Comparison of ENCODE assay signal across 1 cellular context in genomic region chr1:42963378-42964005, GRCh38.
A peak's percentile ranks its signal among the peaks of the same experiment; 100 is the strongest.
TF ChIP-seq lines count a peak whose summit lies in the region.

No MANE protein-coding gene starts in this region.

TF ChIP-seq in K562, 482 proteins besides CTCF, POLR2A, EP300 and RAD21 (continued from another document and continues in another):
- TF ChIP-seq JUN (IDR thresholded peaks at IDR 0.05; ENCODE audit: borderline replicate concordance, low read depth, low read length) (peak; percentile 92), JUN (CRISPR knock-in tag; IDR thresholded peaks at IDR 0.05; ENCODE audit: borderline replicate concordance) (peak; percentile 92; the same call in 1 of the 2 replicates), RBM14 (IDR thresholded peaks at IDR 0.05; ENCODE audit: borderline replicate concordance, insufficient read depth, low read depth, low read length) (no peak), MEIS2 (IDR thresholded peaks at IDR 0.05; ENCODE audit: partially characterized antibody) (peak; percentile 95), ZBTB9 (CRISPR knock-in tag; IDR thresholded peaks at IDR 0.05) (no peak), RBBP5 (IDR thresholded peaks at IDR 0.05; ENCODE audit: borderline replicate concordance, insufficient read depth, low read length, poor library complexity, severe bottlenecking) (peak; percentile 34), CBX3 (IDR thresholded peaks at IDR 0.05; ENCODE audit: borderline replicate concordance in 1 of 2, low read length in 2 of 2) (peak in 1 of 2 experiments; percentile 82; a peak in 2 of 3 replicates), COPS2 (conservative IDR thresholded peaks at IDR 0.05) (no peak), KLF1 (tag; IDR thresholded peaks at IDR 0.05) (peak; percentile 50), GABPB1 (CRISPR knock-in tag; IDR thresholded peaks at IDR 0.05) (peak; percentile 48; the same call in 1 of the 2 replicates), ZNF124 (CRISPR knock-in tag; IDR thresholded peaks at IDR 0.05) (no peak), ZFX (CRISPR knock-in tag; IDR thresholded peaks at IDR 0.05) (no peak), TRIM28 (IDR thresholded peaks at IDR 0.05) (peak; percentile 60; the same call in 1 of the 2 replicates), ZNF395 (CRISPR knock-in tag; IDR thresholded peaks at IDR 0.05) (peak; percentile 91), TOE1 (IDR thresholded peaks at IDR 0.05; ENCODE audit: borderline replicate concordance) (0 out of 2 replicates have a peak, but pooled peaks have one; percentile 61), TOE1 (CRISPR knock-in tag; IDR thresholded peaks at IDR 0.05; ENCODE audit: borderline replicate concordance, low read depth) (peak; percentile 91; the same call in 1 of the 2 replicates), KDM1A (IDR thresholded peaks at IDR 0.05) (peak; percentile 94 to 96), NFYB (IDR thresholded peaks at IDR 0.05; ENCODE audit: extremely low read depth, insufficient read length) (no peak), RCOR1 (IDR thresholded peaks at IDR 0.05; ENCODE audit: borderline replicate concordance in 1 of 2, low read depth in 2 of 2, low read length in 2 of 2) (peak; percentile 92 to 96), NR2C1 (IDR thresholded peaks at IDR 0.05) (peak; percentile 41), NR2C1 (tag; IDR thresholded peaks at IDR 0.05) (peak; percentile 63), PURB (CRISPR knock-in tag; IDR thresholded peaks at IDR 0.05; ENCODE audit: low read depth) (no peak), ZNF134 (CRISPR knock-in tag; conservative IDR thresholded peaks at IDR 0.05) (peak; percentile 33; the same call in 1 of the 2 replicates), L3MBTL2 (IDR thresholded peaks at IDR 0.05) (peak; percentile 62), NCOA6 (IDR thresholded peaks at IDR 0.05) (no peak), FOSL1 (tag; conservative IDR thresholded peaks at IDR 0.05) (peak; percentile 90), SMARCA5 (IDR thresholded peaks at IDR 0.05) (peak; percentile 99), MEF2D (tag; conservative IDR thresholded peaks at IDR 0.05; ENCODE audit: low read depth) (peak; percentile 43; the same call in 1 of the 2 replicates), KLF13 (tag; IDR thresholded peaks at IDR 0.05; ENCODE audit: borderline replicate concordance, low read depth) (no peak), ZNF263 (CRISPR knock-in tag; IDR thresholded peaks at IDR 0.05; ENCODE audit: borderline replicate concordance) (peak; percentile 79), EZH2 (IDR thresholded peaks at IDR 0.05; ENCODE audit: borderline replicate concordance, low read depth, low read length) (no peak; the same call in 1 of the 2 replicates), ZNF274 (IDR thresholded peaks at IDR 0.05; ENCODE audit: borderline replicate concordance, low read depth, low read length) (peak; percentile 14; the same call in 1 of the 2 replicates), PPARD (CRISPR knock-in tag; IDR thresholded peaks at IDR 0.05) (no peak), CSDE1 (IDR thresholded peaks at IDR 0.05) (peak in 1 of 2 experiments; percentile 52; a peak in 1 of 4 replicates), ARHGAP35 (IDR thresholded peaks at IDR 0.05; ENCODE audit: partially characterized antibody) (peak; percentile 88), ZNF24 (IDR thresholded peaks at IDR 0.05) (peak; percentile 42; the same call in 1 of the 2 replicates), HES1 (IDR thresholded peaks at IDR 0.05; ENCODE audit: low read depth) (peak; percentile 79), SRF (CRISPR knock-in tag; IDR thresholded peaks at IDR 0.05) (no peak), RBM34 (IDR thresholded peaks at IDR 0.05; ENCODE audit: borderline replicate concordance, insufficient read depth, low read length) (no peak), ZKSCAN8 (CRISPR knock-in tag; IDR thresholded peaks at IDR 0.05) (peak; percentile 87), MAZ (CRISPR knock-in tag; conservative IDR thresholded peaks at IDR 0.05 in 1 of 2, IDR thresholded peaks at IDR 0.05 in 1 of 2) (peak; percentile 40 to 60), TRIM24 (IDR thresholded peaks at IDR 0.05) (peak; percentile 96), KLF16 (IDR thresholded peaks at IDR 0.05) (peak; percentile 99), ZNF184 (CRISPR knock-in tag; IDR thresholded peaks at IDR 0.05) (no peak), ATF1 (CRISPR knock-in tag; IDR thresholded peaks at IDR 0.05) (no peak), ATF1 (tag; IDR thresholded peaks at IDR 0.05) (peak; percentile 92), CHAMP1 (IDR thresholded peaks at IDR 0.05) (peak; percentile 58), PBX2 (CRISPR knock-in tag; IDR thresholded peaks at IDR 0.05; ENCODE audit: low read depth) (no peak), PBX2 (tag; conservative IDR thresholded peaks at IDR 0.05; ENCODE audit: low read depth) (peak; percentile 85), MTA1 (IDR thresholded peaks at IDR 0.05; ENCODE audit: borderline replicate concordance) (peak; percentile 68; the same call in 1 of the 2 replicates)
- TF ChIP-seq, protein P1, sequence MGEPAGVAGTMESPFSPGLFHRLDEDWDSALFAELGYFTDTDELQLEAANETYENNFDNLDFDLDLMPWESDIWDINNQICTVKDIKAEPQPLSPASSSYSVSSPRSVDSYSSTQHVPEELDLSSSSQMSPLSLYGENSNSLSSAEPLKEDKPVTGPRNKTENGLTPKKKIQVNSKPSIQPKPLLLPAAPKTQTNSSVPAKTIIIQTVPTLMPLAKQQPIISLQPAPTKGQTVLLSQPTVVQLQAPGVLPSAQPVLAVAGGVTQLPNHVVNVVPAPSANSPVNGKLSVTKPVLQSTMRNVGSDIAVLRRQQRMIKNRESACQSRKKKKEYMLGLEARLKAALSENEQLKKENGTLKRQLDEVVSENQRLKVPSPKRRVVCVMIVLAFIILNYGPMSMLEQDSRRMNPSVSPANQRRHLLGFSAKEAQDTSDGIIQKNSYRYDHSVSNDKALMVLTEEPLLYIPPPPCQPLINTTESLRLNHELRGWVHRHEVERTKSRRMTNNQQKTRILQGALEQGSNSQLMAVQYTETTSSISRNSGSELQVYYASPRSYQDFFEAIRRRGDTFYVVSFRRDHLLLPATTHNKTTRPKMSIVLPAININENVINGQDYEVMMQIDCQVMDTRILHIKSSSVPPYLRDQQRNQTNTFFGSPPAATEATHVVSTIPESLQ (CRISPR knock-in tag; IDR thresholded peaks at IDR 0.05) = no peak
- TF ChIP-seq, protein P2, sequence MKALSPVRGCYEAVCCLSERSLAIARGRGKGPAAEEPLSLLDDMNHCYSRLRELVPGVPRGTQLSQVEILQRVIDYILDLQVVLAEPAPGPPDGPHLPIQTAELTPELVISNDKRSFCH (CRISPR knock-in tag; IDR thresholded peaks at IDR 0.05) = no peak
- TF ChIP-seq, protein P2 (tag; IDR thresholded peaks at IDR 0.05) = peak; percentile 75; the same call in 1 of the 2 replicates
- TF ChIP-seq, protein P3, sequence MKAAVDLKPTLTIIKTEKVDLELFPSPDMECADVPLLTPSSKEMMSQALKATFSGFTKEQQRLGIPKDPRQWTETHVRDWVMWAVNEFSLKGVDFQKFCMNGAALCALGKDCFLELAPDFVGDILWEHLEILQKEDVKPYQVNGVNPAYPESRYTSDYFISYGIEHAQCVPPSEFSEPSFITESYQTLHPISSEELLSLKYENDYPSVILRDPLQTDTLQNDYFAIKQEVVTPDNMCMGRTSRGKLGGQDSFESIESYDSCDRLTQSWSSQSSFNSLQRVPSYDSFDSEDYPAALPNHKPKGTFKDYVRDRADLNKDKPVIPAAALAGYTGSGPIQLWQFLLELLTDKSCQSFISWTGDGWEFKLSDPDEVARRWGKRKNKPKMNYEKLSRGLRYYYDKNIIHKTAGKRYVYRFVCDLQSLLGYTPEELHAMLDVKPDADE (conservative IDR thresholded peaks at IDR 0.05; ENCODE audit: control insufficient read depth, low read depth, low read length) = peak; percentile 83; the same call in 1 of the 2 replicates
